6 cellular contexts compared by ENCODE assay signal in genomic region chr16:30996324-30996999, GRCh38. TPM values are rescaled to one million over a fixed set of nuclear protein-coding genes. Genes with fewer than 3 reads are reported as not detected.
DNase-seq lines count a peak whose midpoint lies in the region; ATAC-seq and TF ChIP-seq lines count a peak whose summit lies in the region.

No MANE protein-coding gene starts in this region.

- in situ Hi-C loops in astrocyte of the spinal cord (cut with HindIII; ENCODE audit: low sequenced_read_pairs) = no loop called here

- H3K36me3 Mint-ChIP-seq in GM23338 (ENCODE audit: low read depth) = no peaks in the 10 kb centered on the region
- no peaks in the 10 kb centered on the region for H3K36me3 Mint-ChIP-seq in naive thymus-derived CD8-positive, alpha-beta T cell

- peaks cover 19% of the 10 kb centered on the region for H3K4me1 Mint-ChIP-seq in GM23338
- peaks cover 2 to 12% (median 8%) of the 10 kb centered on the region in 4 donors for H3K4me1 Mint-ChIP-seq in naive thymus-derived CD8-positive, alpha-beta T cell

- H3K79me2 ChIP-seq in GM23338 (replicated peaks; ENCODE audit: insufficient read depth) = no peaks in the 10 kb centered on the region

- POLR2A ChIA-PET in naive thymus-derived CD8-positive, alpha-beta T cell (lab: Charles Lee) = interaction anchor here (0.9 to 2.2 kb wide), 3 partner anchors 77 to 146 kb away, joined by 4 to 11 read pairs (median 4); partner anchors contain the start of genes PRSS8, ZNF646 and ZNF668

- H2AFZ ChIP-seq in GM23338 = peak overlapping the region; percentile 66; the same call in 1 of the 2 replicates

- no peaks in the 10 kb centered on the region for H4K20me1 ChIP-seq in GM23338 (replicated peaks; ENCODE audit: insufficient read depth)

- H3K4me3 ChIP-seq in GM23338 (peak overlapping the region; percentile 75), astrocyte of the spinal cord (ENCODE audit: low read depth, low read length) (peak overlapping the region; percentile 46)

- peak overlapping the region; percentile 86 for H3K4me3 Mint-ChIP-seq in GM23338
- H3K4me3 Mint-ChIP-seq in naive thymus-derived CD8-positive, alpha-beta T cell = peak overlapping the region; percentile 81 to 93 (median 84)

- no peaks in the 10 kb centered on the region for H3K36me3 ChIP-seq in GM23338 (ENCODE audit: insufficient read depth)

- H3K9me2 ChIP-seq in GM23338 (ENCODE audit: insufficient read depth) = no peaks in the 10 kb centered on the region

- H3K4me2 ChIP-seq in GM23338 = peak overlapping the region; percentile 94

- H3K27me3 Mint-ChIP-seq in GM23338 (ENCODE audit: insufficient read depth, low read depth, poor library complexity) = peaks cover 19% of the 10 kb centered on the region
- H3K27me3 Mint-ChIP-seq in naive thymus-derived CD8-positive, alpha-beta T cell = no peaks in the 10 kb centered on the region

- H3K4me1 ChIP-seq in GM23338 (ENCODE audit: insufficient read depth) = peaks cover 22% of the 10 kb centered on the region

- no peak overlapping the region; the same call in 1 of the 2 replicates for H3K27ac Mint-ChIP-seq in GM23338
- peak overlapping the region; percentile 65 to 95 (median 92) for H3K27ac Mint-ChIP-seq in naive thymus-derived CD8-positive, alpha-beta T cell

- DNase-seq in GM23338 (ENCODE audit: low spot score) (peak; percentile 32), astrocyte of the spinal cord (ENCODE audit: low read depth, low spot score) (no peak), GM10266 (ENCODE audit: extremely low spot score) (no peak), NCI-H1436 (lab: John Stamatoyannopoulos, UW) (no peak)
- DNase-seq in naive thymus-derived CD8-positive, alpha-beta T cell = no peak

- H3F3A ChIP-seq in GM23338 (replicated peaks; ENCODE audit: low read depth) = peaks cover 9% of the 10 kb centered on the region; the same call in 1 of the 2 replicates

- H3K9me3 Mint-ChIP-seq in GM23338 = no peaks in the 10 kb centered on the region
- no peaks in the 10 kb centered on the region for H3K9me3 Mint-ChIP-seq in naive thymus-derived CD8-positive, alpha-beta T cell

- ATAC-seq in GM23338 = peak; percentile 2
- ATAC-seq in naive thymus-derived CD8-positive, alpha-beta T cell = peak in 1 of 2 donors; percentile 5
- no peak for ATAC-seq in GM18520 (IDR thresholded peaks at IDR 0.05; ENCODE audit: unreplicated experiment)

- H3K27me3 ChIP-seq in GM23338 (ENCODE audit: insufficient read depth) = no peaks in the 10 kb centered on the region

- no peak for TF ChIP-seq CTCF in GM23338 (conservative IDR thresholded peaks at IDR 0.05; ENCODE audit: low read depth in 2 of 2)
- TF ChIP-seq CTCF in astrocyte of the spinal cord (IDR thresholded peaks at IDR 0.05; ENCODE audit: low read depth, low read length) = no peak
- TF ChIP-seq CTCF in GM10266 (IDR thresholded peaks at IDR 0.05; ENCODE audit: control insufficient read depth, insufficient read depth, low read depth, missing control alignments) = no peak

- H3K27ac ChIP-seq in GM23338 (ENCODE audit: low read depth) = peak overlapping the region; percentile 86

TF ChIP-seq in GM23338, 12 proteins besides CTCF, POLR2A, EP300 and RAD21 (continues in another document):
- TF ChIP-seq ZNF114 (CRISPR knock-in tag; IDR thresholded peaks at IDR 0.05) (no peak), EZH2phosphoT487 (IDR thresholded peaks at IDR 0.05; ENCODE audit: unreplicated experiment) (no peak), ZNF331 (CRISPR knock-in tag; IDR thresholded peaks at IDR 0.05; ENCODE audit: low read depth) (no peak), STAT1 (IDR thresholded peaks at IDR 0.05; ENCODE audit: unreplicated experiment) (no peak), EZH2 (IDR thresholded peaks at IDR 0.05; ENCODE audit: low read depth, unreplicated experiment) (no peak), ZNF462 (CRISPR knock-in tag; IDR thresholded peaks at IDR 0.05) (no peak)

RNA-seq across cellular contexts. Expression of gene HSD3B7, which starts 11.5 kb away (rescaled TPM):
- 6.4 and 12.2 TPM in 2 replicates for total RNA-seq in GM23338 (2014; rRNA removed; shearing (Covaris generic))
- polyA plus RNA-seq in GM23338 (2016; fragmentation: Nextera tagmentation; extraction: Ambion mirVana) = 4.3 TPM in 2 replicates
- total RNA-seq in naive thymus-derived CD8-positive, alpha-beta T cell = 1 to 10 TPM; 1.2 to 1.9 TPM
- under 1 TPM in 2 of 3 donors, not detected in 1; 0.07 to 0.08 TPM for polyA plus RNA-seq in naive thymus-derived CD8-positive, alpha-beta T cell

RNA-seq across cellular contexts. Expression of gene STX1B, which starts 14.0 kb away (rescaled TPM):
- total RNA-seq in GM23338 (2014; rRNA removed; shearing (Covaris generic)) = 7.2 and 9.5 TPM in 2 replicates
- 1.7 and 2.5 TPM in 2 replicates for polyA plus RNA-seq in GM23338 (2016; fragmentation: Nextera tagmentation; extraction: Ambion mirVana)
- 1 to 10 TPM; 2.9 to 3.9 TPM for total RNA-seq in naive thymus-derived CD8-positive, alpha-beta T cell
- under 1 TPM in 2 of 3 donors, not detected in 1; 0.07 to 0.49 TPM for polyA plus RNA-seq in naive thymus-derived CD8-positive, alpha-beta T cell

RNA-seq across cellular contexts. Expression of gene STX4, which starts 36.9 kb away (rescaled TPM):
- total RNA-seq in GM23338 (2014; rRNA removed; shearing (Covaris generic)) = 13.0 TPM in 2 replicates
- 39.3 and 40.8 TPM in 2 replicates for polyA plus RNA-seq in GM23338 (2016; fragmentation: Nextera tagmentation; extraction: Ambion mirVana)
- 100 to 1,000 TPM in 1 of 2 experiments, 10 to 100 TPM in 1; 97.9 to 100 TPM for total RNA-seq in naive thymus-derived CD8-positive, alpha-beta T cell
- polyA plus RNA-seq in naive thymus-derived CD8-positive, alpha-beta T cell = 10 to 100 TPM; 23.2 to 31.3 (median 23.7) TPM

RNA-seq across cellular contexts. Expression of gene SETD1A, which starts 38.9 kb away (rescaled TPM):
- 14.5 and 21.9 TPM in 2 replicates for total RNA-seq in GM23338 (2014; rRNA removed; shearing (Covaris generic))
- 10.8 and 10.9 TPM in 2 replicates for polyA plus RNA-seq in GM23338 (2016; fragmentation: Nextera tagmentation; extraction: Ambion mirVana)
- 10 to 100 TPM; 39.5 to 44.3 TPM for total RNA-seq in naive thymus-derived CD8-positive, alpha-beta T cell
- 1 to 10 TPM in 1 of 3 donors, under 1 TPM in 2; 0.35 to 2.0 (median 0.77) TPM for polyA plus RNA-seq in naive thymus-derived CD8-positive, alpha-beta T cell

RNA-seq across cellular contexts. Expression of gene ORAI3, which starts 47.6 kb away (rescaled TPM):
- 14.9 and 15.9 TPM in 2 replicates for total RNA-seq in GM23338 (2014; rRNA removed; shearing (Covaris generic))
- 6.9 and 9.8 TPM in 2 replicates for polyA plus RNA-seq in GM23338 (2016; fragmentation: Nextera tagmentation; extraction: Ambion mirVana)
- 10 to 100 TPM; 18.6 to 20.8 TPM for total RNA-seq in naive thymus-derived CD8-positive, alpha-beta T cell
- polyA plus RNA-seq in naive thymus-derived CD8-positive, alpha-beta T cell = 10 to 100 TPM; 15.2 to 16.0 (median 15.5) TPM
